Comparison of ENCODE assay signal across 32 cellular contexts in the genomic region with DNA sequence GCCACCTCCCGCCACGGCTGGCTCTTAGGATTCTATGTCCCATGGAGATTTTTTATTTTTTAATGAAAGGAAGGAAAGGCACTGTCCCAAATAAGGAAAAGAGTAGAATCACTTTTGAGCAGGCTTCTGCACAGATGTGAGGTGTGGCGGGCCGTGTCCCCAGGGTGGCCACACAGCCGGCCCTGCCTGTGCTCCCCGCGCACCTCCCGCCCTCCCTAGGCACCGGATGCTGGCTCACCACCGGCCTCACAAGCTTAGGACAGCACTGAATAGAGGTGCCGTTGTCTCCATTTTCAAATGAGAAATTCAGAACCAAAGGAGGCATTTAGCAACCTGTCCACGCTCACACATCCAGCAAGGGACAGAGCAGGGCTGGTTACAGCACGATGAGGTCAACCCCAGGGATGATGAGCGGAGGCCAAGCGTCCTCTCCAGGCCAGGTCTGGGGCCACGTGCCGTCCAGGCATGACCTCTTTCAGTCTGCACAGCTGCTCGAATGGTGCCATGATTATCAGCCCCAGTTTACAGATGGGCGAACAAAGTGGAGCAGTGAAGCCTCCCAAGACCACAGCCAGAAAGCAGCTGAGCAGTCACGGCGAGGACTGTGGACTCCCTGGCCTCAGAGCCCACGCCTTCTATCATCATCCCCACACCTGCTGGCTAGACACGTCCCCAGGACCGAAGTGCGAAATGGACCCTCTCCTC. TPM values are rescaled to one million over a fixed set of nuclear protein-coding genes. Genes with fewer than 3 reads are reported as not detected.
DNase-seq lines count a peak whose midpoint lies in the region; ATAC-seq and TF ChIP-seq lines count a peak whose summit lies in the region.
"Had no signal": no experiment of that assay in that cellular context is flagged by ENCODE, and none has a peak within 500 bp of the region (broad histone marks: within the 10 kb centered on the region; RNA-seq: fewer than 3 reads in every experiment).

No MANE protein-coding gene starts in this region.

- no peak overlapping the region for H3K27ac ChIP-seq in endodermal cell (ENCODE audit: low read depth, low read length)
- no peak overlapping the region for H3K27ac ChIP-seq in aorta (ENCODE audit: low read depth in 1 of 2, low read length in 2 of 2)
- H3K27ac ChIP-seq in CD4-positive, alpha-beta T cell (ENCODE audit: low read depth, low read length): no peak overlapping the region
- H3K27ac ChIP-seq: 22Rv1, KMS-11, RWPE1 had no signal

- peaks cover 13% of the 10 kb centered on the region for H3K9me3 ChIP-seq in endodermal cell (ENCODE audit: control insufficient read depth, low read length)
- H3K9me3 ChIP-seq in aorta (ENCODE audit: control insufficient read depth, low read length): peaks cover 1% of the 10 kb centered on the region
- H3K9me3 ChIP-seq in CD4-positive, alpha-beta T cell (ENCODE audit: control insufficient read depth, low read length): peaks cover 15% of the 10 kb centered on the region
- H3K9me3 ChIP-seq: BE2C had no signal

- H3K4me3 ChIP-seq in endodermal cell (ENCODE audit: low read length): no peak overlapping the region
- H3K4me3 ChIP-seq in aorta (ENCODE audit: low read length in 2 of 2): no peak overlapping the region

- H3K4me3 Mint-ChIP-seq in activated CD8-positive, alpha-beta memory T cell treated with anti-CD3 and anti-CD28 coated beads, Interleukin-2, amount 10 ng/mL, durations not matched to agents 7 days and 5 days: no peak overlapping the region
- no peak overlapping the region for H3K4me3 Mint-ChIP-seq in endodermal cell
- no peak overlapping the region for H3K4me3 Mint-ChIP-seq in CD4-positive, alpha-beta T cell
- H3K4me3 Mint-ChIP-seq: IgD-negative memory B cell had no signal

- H3K4me1 Mint-ChIP-seq in activated CD8-positive, alpha-beta memory T cell treated with anti-CD3 and anti-CD28 coated beads, Interleukin-2, amount 10 ng/mL, durations not matched to agents 7 days and 5 days: no peaks in the 10 kb centered on the region
- no peaks in the 10 kb centered on the region for H3K4me1 Mint-ChIP-seq in endodermal cell
- no peaks in the 10 kb centered on the region for H3K4me1 Mint-ChIP-seq in CD4-positive, alpha-beta T cell (ENCODE audit: low read depth)
- H3K4me1 Mint-ChIP-seq: CD4-positive, CD25-positive, alpha-beta regulatory T cell; IgD-negative memory B cell had no signal

- DNase-seq in activated CD8-positive, alpha-beta memory T cell treated with anti-CD3 and anti-CD28 coated beads for 24 hours: peak; percentile 28
- no peak for DNase-seq in activated CD8-positive, alpha-beta memory T cell treated with anti-CD3 and anti-CD28 coated beads, Interleukin-2, amount 10 ng/mL, durations not matched to agents 7 days and 5 days
- peak; percentile 33 for DNase-seq in endodermal cell
- peak; percentile 78 for DNase-seq in mesenteric fat pad (ENCODE audit: low spot score)
- no peak for DNase-seq in aorta
- no peak for DNase-seq in NAMALWA (ENCODE audit: low spot score)
- DNase-seq in CD4-positive, alpha-beta T cell: no peak
- DNase-seq: ACHN; BE2C; CD4-positive, CD25-positive, alpha-beta regulatory T cell; COR-L47; DMS53; H7; MM.1S; NCI-H1048; NCI-H1417 treated with DMSO at 0.1 percent for 48 hours; NCI-H1694 treated with DMSO at 0.1 percent for 48 hours; NCI-H2081; NCI-H2171; NCI-H226; NCI-H510A; NCI-H69; SHP77 had no signal

- peaks cover 2% of the 10 kb centered on the region for H3K9me3 Mint-ChIP-seq in activated CD8-positive, alpha-beta memory T cell treated with anti-CD3 and anti-CD28 coated beads, Interleukin-2, amount 10 ng/mL, durations not matched to agents 7 days and 5 days (ENCODE audit: low read depth)
- H3K9me3 Mint-ChIP-seq in endodermal cell: peaks cover 16% of the 10 kb centered on the region
- H3K9me3 Mint-ChIP-seq in CD4-positive, alpha-beta T cell: peaks cover 17% of the 10 kb centered on the region

- intact Hi-C loops in aorta (cut with DNase I): no loop called here
- intact Hi-C loops in CD4-positive, alpha-beta T cell (cut with DNase I, micrococcal nuclease): no loop called here

- H3K36me3 ChIP-seq in endodermal cell (ENCODE audit: control insufficient read depth, insufficient read depth, low read length) (no peaks in the 10 kb centered on the region), aorta (ENCODE audit: control insufficient read depth in 1 of 2, insufficient read depth in 2 of 2, low read length in 1 of 2) (no peaks in the 10 kb centered on the region)
- H3K36me3 ChIP-seq: BE2C had no signal

- no peaks in the 10 kb centered on the region for H3K36me3 Mint-ChIP-seq in activated CD8-positive, alpha-beta memory T cell treated with anti-CD3 and anti-CD28 coated beads, Interleukin-2, amount 10 ng/mL, durations not matched to agents 7 days and 5 days
- H3K36me3 Mint-ChIP-seq in endodermal cell (ENCODE audit: low read depth): no peaks in the 10 kb centered on the region
- H3K36me3 Mint-ChIP-seq in CD4-positive, alpha-beta T cell (ENCODE audit: low read depth): no peaks in the 10 kb centered on the region
- H3K36me3 Mint-ChIP-seq: IgD-negative memory B cell had no signal

- CTCF ChIA-PET in activated CD8-positive, alpha-beta memory T cell treated with anti-CD3 and anti-CD28 coated beads, Interleukin-2, amount 10 ng/mL, durations not matched to agents 7 days and 5 days (lab: Charles Lee): no interaction called here
- CTCF ChIA-PET in CD4-positive, alpha-beta T cell (lab: Charles Lee): no interaction called here

- no peak for TF ChIP-seq CTCF in endodermal cell (conservative IDR thresholded peaks at IDR 0.05)
- TF ChIP-seq CTCF in CD4-positive, alpha-beta T cell (IDR thresholded peaks at IDR 0.05): no peak

- H3K9ac ChIP-seq in endodermal cell (ENCODE audit: extremely low read depth, low read length, poor library complexity, severe bottlenecking): no peak overlapping the region
- H3K9ac ChIP-seq: KMS-11 had no signal

- H3K4me1 ChIP-seq in endodermal cell (ENCODE audit: control insufficient read depth, insufficient read depth, low read length) (no peaks in the 10 kb centered on the region), aorta (ENCODE audit: control insufficient read depth in 1 of 2, insufficient read depth in 2 of 2, low read length in 2 of 2) (no peaks in the 10 kb centered on the region)
- H3K4me1 ChIP-seq: BE2C had no signal

- POLR2A ChIA-PET in CD4-positive, alpha-beta T cell (lab: Charles Lee): no interaction called here

- no peaks in the 10 kb centered on the region for H3K27me3 ChIP-seq in endodermal cell (ENCODE audit: control insufficient read depth, insufficient read depth, low read length, poor library complexity, severe bottlenecking)
- H3K27me3 ChIP-seq in aorta (ENCODE audit: control insufficient read depth in 1 of 2, insufficient read depth in 2 of 2, low read length in 1 of 2): no peaks in the 10 kb centered on the region
- H3K27me3 ChIP-seq in CD4-positive, alpha-beta T cell (ENCODE audit: control insufficient read depth, insufficient read depth, low read length): no peaks in the 10 kb centered on the region
- H3K27me3 ChIP-seq: BE2C had no signal

- H3K27me3 Mint-ChIP-seq in activated CD8-positive, alpha-beta memory T cell treated with anti-CD3 and anti-CD28 coated beads, Interleukin-2, amount 10 ng/mL, durations not matched to agents 7 days and 5 days: no peaks in the 10 kb centered on the region
- peaks cover 3% of the 10 kb centered on the region for H3K27me3 Mint-ChIP-seq in endodermal cell (ENCODE audit: insufficient read depth)
- no peaks in the 10 kb centered on the region for H3K27me3 Mint-ChIP-seq in CD4-positive, alpha-beta T cell
- H3K27me3 Mint-ChIP-seq: CD4-positive, CD25-positive, alpha-beta regulatory T cell; IgD-negative memory B cell had no signal

- no peak overlapping the region for H3K27ac Mint-ChIP-seq in activated CD8-positive, alpha-beta memory T cell treated with anti-CD3 and anti-CD28 coated beads, Interleukin-2, amount 10 ng/mL, durations not matched to agents 7 days and 5 days
- H3K27ac Mint-ChIP-seq in endodermal cell: no peak overlapping the region
- no peak overlapping the region for H3K27ac Mint-ChIP-seq in CD4-positive, alpha-beta T cell
- H3K27ac Mint-ChIP-seq: CD4-positive, CD25-positive, alpha-beta regulatory T cell; IgD-negative memory B cell had no signal

- 95 to 97% methylated on average over 8 to 25 of the region's 25 CpGs for WGBS in endodermal cell (ENCODE audit: insufficient coverage in 1 of 2, insufficient read length in 1 of 2), 2 experiments
- WGBS in aorta, 2 donors: 92% methylated on average over 25 of the region's 25 CpGs

- ATAC-seq in activated CD8-positive, alpha-beta memory T cell treated with anti-CD3 and anti-CD28 coated beads, Interleukin-2, amount 10 ng/mL, durations not matched to agents 7 days and 5 days: no peak
- ATAC-seq in aorta (ENCODE audit: low FRiP score) (peak; percentile 29), HG03095 (IDR thresholded peaks at IDR 0.05; ENCODE audit: unreplicated experiment) (no peak)
- ATAC-seq in CD4-positive, alpha-beta T cell (ENCODE audit: poor library complexity): no peak
- ATAC-seq: Panc1 had no signal

RNA-seq across cellular contexts. Expression of a gene that starts 20.7 kb away (rescaled TPM):
- total RNA-seq in activated CD8-positive, alpha-beta memory T cell treated with anti-CD3 and anti-CD28 coated beads, Interleukin-2, amount 10 ng/mL, durations not matched to agents 7 days and 5 days: not detected
- total RNA-seq in endodermal cell: not detected
- polyA plus RNA-seq in endodermal cell (2013, experiment 1 of 2): not detected
- not detected for polyA plus RNA-seq in endodermal cell (2013, experiment 2 of 2)
- not detected for total RNA-seq in mesenteric fat pad
- total RNA-seq in aorta: not detected
- not detected for polyA plus RNA-seq in aorta
- total RNA-seq in CD4-positive, alpha-beta T cell: not detected
- total RNA-seq: CD4-positive, CD25-positive, alpha-beta regulatory T cell; Daoy; G401; H7; SK-MEL-5 had no signal
- polyA plus RNA-seq: CD4-positive, CD25-positive, alpha-beta regulatory T cell; IgD-negative memory B cell had no signal

Comparison
In these comparisons a context has a peak if more than half of its experiments do, and no peak if none do; other contexts are left out.
1. DNase-seq: peak in activated CD8-positive, alpha-beta memory T cell treated with anti-CD3 and anti-CD28 coated beads for 24 hours (single experiment), endodermal cell (single experiment) and mesenteric fat pad (single experiment); none in activated CD8-positive, alpha-beta memory T cell treated with anti-CD3 and anti-CD28 coated beads, Interleukin-2, amount 10 ng/mL, durations not matched to agents 7 days and 5 days (single experiment), aorta (0 of 2), NAMALWA (single experiment) and CD4-positive, alpha-beta T cell (0 of 10).